ENCODE assay signal across 1 cellular context in genomic region chr17:50469005-50469605, GRCh38.
TF ChIP-seq lines count a peak whose summit lies in the region.

No MANE protein-coding gene starts in this region.

TF ChIP-seq in HepG2, 621 proteins besides CTCF, POLR2A, EP300 and RAD21:
- TF ChIP-seq, protein P1, sequence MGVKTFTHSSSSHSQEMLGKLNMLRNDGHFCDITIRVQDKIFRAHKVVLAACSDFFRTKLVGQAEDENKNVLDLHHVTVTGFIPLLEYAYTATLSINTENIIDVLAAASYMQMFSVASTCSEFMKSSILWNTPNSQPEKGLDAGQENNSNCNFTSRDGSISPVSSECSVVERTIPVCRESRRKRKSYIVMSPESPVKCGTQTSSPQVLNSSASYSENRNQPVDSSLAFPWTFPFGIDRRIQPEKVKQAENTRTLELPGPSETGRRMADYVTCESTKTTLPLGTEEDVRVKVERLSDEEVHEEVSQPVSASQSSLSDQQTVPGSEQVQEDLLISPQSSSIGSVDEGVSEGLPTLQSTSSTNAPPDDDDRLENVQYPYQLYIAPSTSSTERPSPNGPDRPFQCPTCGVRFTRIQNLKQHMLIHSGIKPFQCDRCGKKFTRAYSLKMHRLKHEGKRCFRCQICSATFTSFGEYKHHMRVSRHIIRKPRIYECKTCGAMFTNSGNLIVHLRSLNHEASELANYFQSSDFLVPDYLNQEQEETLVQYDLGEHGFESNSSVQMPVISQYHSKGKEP (CRISPR knock-in tag; IDR thresholded peaks at IDR 0.05), result no peak
- TF ChIP-seq BORCS8-MEF2B (CRISPR knock-in tag; IDR thresholded peaks at IDR 0.05), result no peak
- TF ChIP-seq ATF7-NPFF (CRISPR knock-in tag; IDR thresholded peaks at IDR 0.05; ENCODE audit: low read depth), result no peak
- no peak for TF ChIP-seq ZNF354B (CRISPR knock-in tag; IDR thresholded peaks at IDR 0.05)
- TF ChIP-seq MYNN (CRISPR knock-in tag; IDR thresholded peaks at IDR 0.05; ENCODE audit: low read depth), result no peak
- no peak for TF ChIP-seq ZNF619 (CRISPR knock-in tag; IDR thresholded peaks at IDR 0.05)
- no peak for TF ChIP-seq ZNF207 (IDR thresholded peaks at IDR 0.05; ENCODE audit: borderline replicate concordance)
- TF ChIP-seq DPF2 (CRISPR knock-in tag; IDR thresholded peaks at IDR 0.05; ENCODE audit: borderline replicate concordance, low read depth), result no peak
- TF ChIP-seq ZNF816 (CRISPR knock-in tag; IDR thresholded peaks at IDR 0.05; ENCODE audit: borderline replicate concordance), result no peak
- TF ChIP-seq MED8 (CRISPR knock-in tag; IDR thresholded peaks at IDR 0.05; ENCODE audit: insufficient replicate concordance), result no peak
TF ChIP-seq in HepG2: peak in this region for 0.
